Comparison of ENCODE assay signal across 18 cellular contexts in genomic region chr10:91700788-91701444, GRCh38.
DNase-seq lines count a peak whose midpoint lies in the region; ATAC-seq, FAIRE-seq and TF ChIP-seq lines count a peak whose summit lies in the region.
"Had no signal": no experiment of that assay in that cellular context is flagged by ENCODE, and none has a peak within 500 bp of the region (broad histone marks: within the 10 kb centered on the region; RNA-seq: fewer than 3 reads in every experiment).

No MANE protein-coding gene starts in this region.

- H3K4me3 ChIP-seq in AG04450 (ENCODE audit: low read depth, low read length) (no peak overlapping the region), mammary epithelial cell (replicated peaks in 1 of 3; ENCODE audit: insufficient read depth in 1 of 3, low read depth in 2 of 3, low read length in 3 of 3) (no peak overlapping the region)

- no peaks in the 10 kb centered on the region for H3K79me2 ChIP-seq in mammary epithelial cell (ENCODE audit: insufficient read depth, low read length)

- intact Hi-C loops in mammary epithelial cell (cut with micrococcal nuclease), result no loop called here

- DNase-seq in AG04450 (ENCODE audit: low read depth, low spot score) (peak; percentile 15), M059J (ENCODE audit: low read depth) (peak; percentile 68), mammary epithelial cell (peak; percentile 68), iris pigment epithelial cell (ENCODE audit: low read depth) (peak; percentile 81), NCI-H2081 treated with DMSO at 0.1 percent for 48 hours (lab: John Stamatoyannopoulos, UW) (no peak), superior temporal gyrus (ENCODE audit: extremely low spot score) (no peak), frontal cortex (ENCODE audit: low spot score in 2 of 2) (no peak)
- DNase-seq: activated CD4-positive, alpha-beta T cell treated with anti-CD3 and anti-CD28 coated beads, Interleukin-2, amount 50 U/mL, for 1 hour; activated T-cell treated with anti-CD3 and anti-CD28 coated beads, Interleukin-2, amount 50 U/mL, for 1 hour; cerebellar nuclear complex; naive B cell; NCI-H1092; NCI-H2171 treated with DMSO at 0.1 percent for 48 hours had no signal

- H3K36me3 ChIP-seq in mammary epithelial cell (ENCODE audit: insufficient read depth, low read length), result no peaks in the 10 kb centered on the region

- peak overlapping the region; percentile 59 for H3K4me2 ChIP-seq in mammary epithelial cell (ENCODE audit: insufficient read depth, low read depth, low read length)

- H3K27me3 ChIP-seq in AG04450 (ENCODE audit: control insufficient read depth, insufficient read depth, low read length) (no peaks in the 10 kb centered on the region), mammary epithelial cell (ENCODE audit: insufficient read depth, low read length) (no peaks in the 10 kb centered on the region)

- dilution Hi-C loops in mammary epithelial cell (cut with HindIII; ENCODE audit: low sequenced_read_pairs), result no loop called here

- in situ Hi-C loops in mammary epithelial cell (cut with MboI; ENCODE audit: low sequenced_read_pairs in 2 of 2), result no loop called here

- CTCF ChIA-PET in AG04450 (lab: Charles Lee) (interaction anchor here (1.0 kb wide), 1 partner anchor 65 kb away, joined by 3 read pairs; no protein-coding TSS in a partner anchor), mammary epithelial cell (lab: Charles Lee; ENCODE audit: low non-redundant PET) (no interaction called here)

- H3K27ac ChIP-seq in AG04450 (ENCODE audit: low read depth, low read length), result no peak overlapping the region
- H3K27ac ChIP-seq in mammary epithelial cell (ENCODE audit: insufficient read depth, low read depth, low read length), result no peak overlapping the region

- no peaks in the 10 kb centered on the region for H4K20me1 ChIP-seq in mammary epithelial cell (ENCODE audit: insufficient read depth, low read length)

- POLR2A ChIA-PET in AG04450 (lab: Yijun Ruan, JAX), result no interaction called here

- no peak overlapping the region for H3K9ac ChIP-seq in mammary epithelial cell (ENCODE audit: insufficient read depth, low read length)

- no peak for ATAC-seq in HG02852 (IDR thresholded peaks at IDR 0.05; ENCODE audit: unreplicated experiment)
- ATAC-seq: activated naive CD4-positive, alpha-beta T cell treated with anti-CD3 and anti-CD28 coated beads, Interleukin-2, amount 50 U/mL, for 72 hours; HepG2 had no signal

- no peaks in the 10 kb centered on the region; the same call in 1 of the 2 replicates for H3K9me3 ChIP-seq in AG04450 (ENCODE audit: control insufficient read depth, insufficient read depth, low read length)
- no peaks in the 10 kb centered on the region for H3K9me3 ChIP-seq in mammary epithelial cell (replicated peaks; ENCODE audit: insufficient read depth, low read length)

- TF ChIP-seq CTCF in AG04450 (IDR thresholded peaks at IDR 0.05; ENCODE audit: low read depth, low read length) (no peak), mammary epithelial cell (conservative IDR thresholded peaks at IDR 0.05 in 1 of 2, IDR thresholded peaks at IDR 0.05 in 1 of 2; ENCODE audit: extremely low read depth in 1 of 2, insufficient read depth in 1 of 2, low read depth in 1 of 2, low read length in 2 of 2) (no peak)

- no peak for FAIRE-seq in frontal cortex (lab: Jason Lieb, UNC)
- FAIRE-seq: D721Med, GM18507, HepG2 had no signal

- WGBS in mammary epithelial cell (ENCODE audit: low coverage, missing lambda C conversion rate), result 37% methylated on average over 5 of the region's 5 CpGs

- BruUV-seq in mammary epithelial cell (replicated peaks; lab: Mats Ljungman, UMichigan), result no TSS peak

- peaks cover 13% of the 10 kb centered on the region for H3K4me1 ChIP-seq in mammary epithelial cell (ENCODE audit: insufficient read depth, low read length)

- H2AFZ ChIP-seq in mammary epithelial cell (ENCODE audit: low read depth, low read length), result no peak overlapping the region

Comparison
In these comparisons a context has a peak if more than half of its experiments do, and no peak if none do; other contexts are left out.
1. DNase-seq: peak in AG04450 (single experiment), M059J (single experiment), mammary epithelial cell (single experiment) and iris pigment epithelial cell (single experiment); none in NCI-H2081 treated with DMSO at 0.1 percent for 48 hours (single experiment), superior temporal gyrus (single experiment) and frontal cortex (0 of 2).